8 cellular contexts compared by ENCODE assay signal in the genomic region with DNA sequence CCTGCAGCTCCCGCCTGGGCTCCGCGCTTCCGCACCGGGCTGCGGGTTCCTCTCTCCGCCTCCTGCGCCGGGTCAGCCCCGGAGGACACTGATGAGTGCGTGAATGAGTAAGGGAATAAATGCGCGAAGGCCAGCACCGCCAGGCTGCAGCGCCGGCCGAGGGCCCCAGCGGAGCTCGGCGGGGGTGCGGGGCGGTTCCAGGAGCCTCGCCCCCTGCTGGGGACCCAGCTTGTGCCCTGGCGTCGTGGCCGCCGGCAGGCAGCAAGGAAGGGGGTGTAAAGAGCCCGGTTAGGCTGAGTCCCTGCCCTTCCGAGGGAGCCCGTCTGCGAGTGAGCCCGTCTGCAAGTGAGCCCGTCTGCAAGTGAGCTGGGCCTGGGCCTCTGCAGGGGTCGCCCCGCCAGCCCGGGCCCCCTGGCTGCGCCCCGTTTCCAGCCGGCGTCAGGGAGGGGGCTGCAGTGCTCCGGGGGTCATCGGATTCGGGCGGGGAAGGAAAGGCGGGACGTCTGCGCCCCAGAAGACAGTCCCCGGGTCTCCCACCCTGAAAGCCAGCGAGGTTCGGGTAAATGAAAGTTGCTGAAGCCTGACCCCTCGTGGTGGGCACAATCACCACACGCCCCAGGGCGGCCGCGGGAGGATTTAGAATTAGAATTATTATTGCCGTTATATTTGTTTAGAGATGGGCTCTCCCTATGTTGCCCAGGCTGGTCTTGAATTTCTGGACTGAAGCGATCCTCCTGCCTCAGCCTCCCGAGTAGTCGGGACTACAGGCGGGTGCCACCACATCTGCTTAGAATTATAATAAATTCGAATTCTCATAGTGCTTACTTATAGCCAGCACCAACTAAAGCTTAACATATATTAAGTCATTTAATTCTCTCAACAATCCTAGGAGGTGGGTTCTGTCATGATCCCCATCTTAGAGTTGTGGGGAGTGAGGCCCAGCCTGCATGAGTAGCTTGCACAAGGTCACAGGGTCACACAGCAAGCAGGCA. TPM values are rescaled to one million over a fixed set of nuclear protein-coding genes. Genes with fewer than 3 reads are reported as not detected.
A peak's percentile ranks its signal among the peaks of the same experiment; 100 is the strongest.
DNase-seq lines count a peak whose midpoint lies in the region; ATAC-seq, FAIRE-seq and TF ChIP-seq lines count a peak whose summit lies in the region.

No MANE protein-coding gene starts in this region.

- H3K9ac ChIP-seq in HUES6 (ENCODE audit: low read length) = peak overlapping the region; percentile 45

- H3K27ac Mint-ChIP-seq in T-cell = peak overlapping the region in 1 of 2 donors; percentile 61
- no peak overlapping the region for H3K27ac Mint-ChIP-seq in activated naive CD8-positive, alpha-beta T cell treated with anti-CD3 and anti-CD28 coated beads, Interleukin-2, amount 50 U/mL, for 24 hours
- H3K27ac Mint-ChIP-seq in progenitor cell of endocrine pancreas = no peak overlapping the region

- peak; percentile 85 for TF ChIP-seq CTCF in progenitor cell of endocrine pancreas (IDR thresholded peaks at IDR 0.05; ENCODE audit: unreplicated experiment)
- peak; percentile 80 to 88 (median 84) for TF ChIP-seq CTCF in uterus (IDR thresholded peaks at IDR 0.05)

- H3K27me3 Mint-ChIP-seq in T-cell = peaks cover 0 to 2% of the 10 kb centered on the region in 2 donors
- peaks cover 3% of the 10 kb centered on the region for H3K27me3 Mint-ChIP-seq in activated naive CD8-positive, alpha-beta T cell treated with anti-CD3 and anti-CD28 coated beads, Interleukin-2, amount 50 U/mL, for 24 hours
- H3K27me3 Mint-ChIP-seq in progenitor cell of endocrine pancreas = peaks cover 36% of the 10 kb centered on the region

- ATAC-seq in GM18861 (IDR thresholded peaks at IDR 0.05; ENCODE audit: unreplicated experiment) (peak; percentile 78), T-cell (replicated peaks in 1 of 4) (peak; percentile 87 to 91 (median 90)), left ventricle myocardium superior (peak; percentile 92)
- ATAC-seq in activated naive CD8-positive, alpha-beta T cell treated with anti-CD3 and anti-CD28 coated beads, Interleukin-2, amount 50 U/mL, for 24 hours = peak; percentile 76

- H3K4me1 ChIP-seq in HUES6 (ENCODE audit: control insufficient read depth, insufficient read depth, low read length) (peaks cover 6% of the 10 kb centered on the region), uterus (no peaks in the 10 kb centered on the region)

- H3K9me3 Mint-ChIP-seq in T-cell (no peaks in the 10 kb centered on the region), progenitor cell of endocrine pancreas (ENCODE audit: low read depth) (no peaks in the 10 kb centered on the region)
- H3K9me3 Mint-ChIP-seq in activated naive CD8-positive, alpha-beta T cell treated with anti-CD3 and anti-CD28 coated beads, Interleukin-2, amount 50 U/mL, for 24 hours = no peaks in the 10 kb centered on the region

- peaks cover 7% of the 10 kb centered on the region; the same call in 1 of the 2 replicates for H3K27me3 ChIP-seq in HUES6 (ENCODE audit: control insufficient read depth, insufficient read depth, low read length)
- H3K27me3 ChIP-seq in uterus = no peaks in the 10 kb centered on the region

- H3K4me1 Mint-ChIP-seq in T-cell (peaks cover 4 to 19% (median 8%) of the 10 kb centered on the region in 3 donors), progenitor cell of endocrine pancreas (ENCODE audit: low read depth) (no peaks in the 10 kb centered on the region)
- H3K4me1 Mint-ChIP-seq in activated naive CD8-positive, alpha-beta T cell treated with anti-CD3 and anti-CD28 coated beads, Interleukin-2, amount 50 U/mL, for 24 hours = peaks cover 12% of the 10 kb centered on the region

- no peaks in the 10 kb centered on the region for H3K9me3 ChIP-seq in HUES6 (ENCODE audit: control insufficient read depth, insufficient read depth, low read depth, low read length)
- H3K9me3 ChIP-seq in uterus = no peaks in the 10 kb centered on the region

- peak; percentile 37 for FAIRE-seq in A204.1 (lab: Jason Lieb, UNC)

- intact Hi-C loops in left ventricle myocardium superior (cut with micrococcal nuclease) (loop anchor here (10.0 kb wide), 1 partner anchor 84 kb away; no protein-coding TSS in a partner anchor), uterus (cut with DNase I; ENCODE audit: low total_unique reads) (loop anchor here (5.0 kb wide), 1 partner anchor 81 kb away; no protein-coding TSS in a partner anchor)

- H3K36me3 Mint-ChIP-seq in T-cell = no peaks in the 10 kb centered on the region
- no peaks in the 10 kb centered on the region for H3K36me3 Mint-ChIP-seq in activated naive CD8-positive, alpha-beta T cell treated with anti-CD3 and anti-CD28 coated beads, Interleukin-2, amount 50 U/mL, for 24 hours (ENCODE audit: low read depth)
- H3K36me3 Mint-ChIP-seq in progenitor cell of endocrine pancreas (ENCODE audit: insufficient read depth) = no peaks in the 10 kb centered on the region

- CTCF ChIA-PET in T-cell (lab: Charles Lee) = interaction anchor here (0.6 to 3.1 kb wide), 22 partner anchors 11 to 184 kb away, joined by 3 to 24 read pairs (median 6); a partner anchor contains a TSS

- no peak overlapping the region; the same call in 1 of the 2 replicates for H3K27ac ChIP-seq in HUES6 (ENCODE audit: low read depth, low read length)
- H3K27ac ChIP-seq in uterus = peak overlapping the region; percentile 33 to 57

- H3K36me3 ChIP-seq in HUES6 (ENCODE audit: control insufficient read depth, insufficient read depth, low read length) (no peaks in the 10 kb centered on the region), uterus (no peaks in the 10 kb centered on the region)

- POLR2A ChIA-PET in T-cell (lab: Charles Lee) = interaction anchor here (0.5 to 0.7 kb wide), 3 partner anchors 41 to 131 kb away, joined by 3 to 4 read pairs (median 3); no protein-coding TSS in a partner anchor

- H3K4me3 ChIP-seq in HUES6 (ENCODE audit: low read depth, low read length) (peak overlapping the region; percentile 66), uterus (peak overlapping the region; percentile 37 to 45)

- DNase-seq in T-cell (peak; percentile 51 to 85 (median 74)), left ventricle myocardium superior (peak; percentile 80), progenitor cell of endocrine pancreas (ENCODE audit: low spot score, unreplicated experiment) (peak; percentile 63), uterus (peak; percentile 76 to 78)
- peak; percentile 78 for DNase-seq in activated naive CD8-positive, alpha-beta T cell treated with anti-CD3 and anti-CD28 coated beads, Interleukin-2, amount 50 U/mL, for 24 hours

- TF ChIP-seq POLR2A in uterus (IDR thresholded peaks at IDR 0.05) = no peak

- H3K4me3 Mint-ChIP-seq in T-cell (peak overlapping the region; percentile 67 to 72 (median 69)), progenitor cell of endocrine pancreas (ENCODE audit: low read depth) (peak overlapping the region; percentile 46)
- peak overlapping the region; percentile 26 for H3K4me3 Mint-ChIP-seq in activated naive CD8-positive, alpha-beta T cell treated with anti-CD3 and anti-CD28 coated beads, Interleukin-2, amount 50 U/mL, for 24 hours

RNA-seq across cellular contexts. Expression of a gene that starts 8.6 kb away (rescaled TPM):
- 1 to 10 TPM in 2 of 5 donors, under 1 TPM in 1, not detected in 2; 0.98 to 1.8 (median 1.0) TPM for total RNA-seq in T-cell
- total RNA-seq in left ventricle myocardium superior = not detected
- 2.5 and 3.2 TPM in 2 replicates for total RNA-seq in progenitor cell of endocrine pancreas
- 1 to 10 TPM in 2 of 4 donors, under 1 TPM in 1, not detected in 1; 0.73 to 2.9 (median 2.4) TPM for total RNA-seq in uterus

RNA-seq across cellular contexts. Expression of a gene that starts 38.7 kb away (rescaled TPM):
- 10 to 100 TPM in 3 of 5 donors, 1 to 10 TPM in 2; 3.1 to 26.0 (median 10.1) TPM for total RNA-seq in T-cell
- 0.37 TPM for total RNA-seq in left ventricle myocardium superior
- 80.6 and 82.9 TPM in 2 replicates for total RNA-seq in progenitor cell of endocrine pancreas
- total RNA-seq in uterus = 100 to 1,000 TPM in 1 of 4 donors, 10 to 100 TPM in 2, 1 to 10 TPM in 1; 3.2 to 100 (median 53.4) TPM
